22 cellular contexts compared by ENCODE assay signal in the genomic region with DNA sequence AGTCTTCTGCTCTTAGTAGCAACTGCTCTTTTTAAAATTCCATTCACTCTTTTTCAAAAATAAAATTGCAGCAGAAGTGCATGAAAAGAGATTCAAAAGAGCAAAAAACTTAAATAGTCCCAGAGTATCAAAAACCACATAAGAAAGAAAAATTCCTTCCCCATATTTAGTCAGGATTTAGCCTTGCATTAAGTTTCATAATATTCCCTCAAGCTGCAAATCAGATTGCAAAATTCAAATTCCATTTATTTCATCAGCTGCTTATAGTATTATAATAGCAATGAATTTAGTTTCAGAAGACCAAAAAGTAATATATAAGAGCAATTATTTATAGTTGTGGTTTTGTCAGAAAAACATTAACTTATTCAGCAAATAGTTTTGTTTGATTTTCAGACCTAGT.
DNase-seq lines count a peak whose midpoint lies in the region.
"Had no signal": no experiment of that assay in that cellular context is flagged by ENCODE, and none has a peak within 500 bp of the region (broad histone marks: within the 10 kb centered on the region; RNA-seq: fewer than 3 reads in every experiment).

No MANE protein-coding gene starts in this region.

- in situ Hi-C loops in ACHN (cut with HindIII; ENCODE audit: low pct_ligation_motif_present, low pct_unique_long_range_greater_than_20kb, low sequenced_read_pairs), result no loop called here

- peak; percentile 64 for DNase-seq in GM04503 (ENCODE audit: low read depth)
- DNase-seq in caudate nucleus (lab: John Stamatoyannopoulos, UW), result no peak
- peak; percentile 48 for DNase-seq in fibroblast of the conjunctiva (ENCODE audit: low read depth)
- no peak for DNase-seq in GOT3 (lab: John Stamatoyannopoulos, UW)
- DNase-seq in ACHN, result no peak
- no peak for DNase-seq in NCI-H526 (lab: John Stamatoyannopoulos, UW)
- DNase-seq in NCI-H1436 treated with DMSO at 0.1 percent for 48 hours (lab: John Stamatoyannopoulos, UW), result no peak
- DNase-seq: activated CD4-positive, alpha-beta T cell treated with anti-CD3 and anti-CD28 coated beads, Interleukin-2, amount 50 U/mL, for 48 hours; activated CD4-positive, CD25-positive, alpha-beta regulatory T cell; activated naive CD4-positive, alpha-beta T cell treated with anti-CD3 and anti-CD28 coated beads, Interleukin-2, amount 10 ng/mL, durations not matched to agents 7 days and 5 days; amygdala; BE2C; esophagus squamous epithelium; H9; heart left ventricle; NCI-H1105 treated with DMSO at 0.1 percent for 48 hours; NCI-H2029; NCI-H526 treated with DMSO at 0.1 percent for 48 hours; right lobe of liver; stimulated activated naive CD4-positive, alpha-beta T cell treated with Interleukin-2 at 50 U/mL for 16 hours; testis had no signal

- peak overlapping the region; percentile 12 for H3K27ac ChIP-seq in caudate nucleus (ENCODE audit: low read depth, low read length)
- H3K27ac ChIP-seq: esophagus squamous epithelium, heart left ventricle, neural progenitor cell, right lobe of liver, testis had no signal

Comparison
In these comparisons a context has a peak if more than half of its experiments do, and no peak if none do; other contexts are left out.
1. DNase-seq: peak in GM04503 (single experiment) and fibroblast of the conjunctiva (single experiment); none in caudate nucleus (0 of 61), GOT3 (single experiment), ACHN (single experiment), NCI-H526 (0 of 2) and NCI-H1436 treated with DMSO at 0.1 percent for 48 hours (single experiment).